In the genomic region with DNA sequence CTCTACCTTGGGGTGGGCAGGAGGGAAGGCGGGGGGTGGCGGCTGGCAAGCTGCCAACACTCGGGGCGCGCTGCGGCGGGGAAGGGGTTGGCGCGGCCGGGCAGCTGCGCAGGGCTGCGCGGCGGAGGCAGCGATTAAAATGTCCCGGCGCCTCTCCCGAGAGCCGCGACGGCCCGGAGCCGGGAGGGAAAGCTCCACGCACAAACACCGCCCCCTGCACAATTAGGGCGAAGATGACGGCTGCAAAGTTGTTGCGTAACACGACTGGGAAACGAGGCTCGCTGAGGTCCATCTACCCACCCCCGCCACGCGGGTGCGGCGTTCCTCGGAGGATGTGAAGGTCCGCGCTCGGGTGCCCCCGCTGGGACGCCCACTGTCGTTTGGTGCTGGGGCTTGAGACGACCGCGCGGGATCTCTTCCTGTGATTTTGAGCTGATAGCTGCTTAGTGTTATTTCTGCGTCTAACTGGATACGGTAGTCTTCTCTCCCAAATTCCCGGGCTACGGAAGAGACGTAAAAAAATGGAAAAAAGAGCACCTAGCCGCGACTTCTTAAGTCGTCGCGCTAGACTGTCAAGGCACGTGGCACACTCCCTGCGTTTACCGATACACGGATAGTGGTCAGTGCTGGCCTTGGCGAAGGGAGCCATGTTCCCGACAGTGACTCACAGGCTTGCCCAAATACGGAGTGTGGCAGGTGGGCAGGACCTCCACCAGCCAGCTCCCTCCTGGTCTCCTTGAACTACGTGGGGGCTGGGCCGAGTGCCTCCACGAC, we compare ENCODE assay signal across 8 cellular contexts. TPM values are rescaled to one million over a fixed set of nuclear protein-coding genes. Genes with fewer than 3 reads are reported as not detected.
A peak's percentile ranks its signal among the peaks of the same experiment; 100 is the strongest.
DNase-seq lines count a peak whose midpoint lies in the region; ATAC-seq and TF ChIP-seq lines count a peak whose summit lies in the region.

No MANE protein-coding gene starts in this region.

- H3K4me3 ChIP-seq in NT2/D1 (ENCODE audit: insufficient read length, low read depth) (peak overlapping the region; percentile 66), esophagus muscularis mucosa (peak overlapping the region; percentile 75 to 91 (median 88)), mucosa of stomach (ENCODE audit: low read length) (peak overlapping the region; percentile 60)

- H3K4me1 ChIP-seq in NT2/D1 (ENCODE audit: insufficient read depth, insufficient read length): peaks cover 5% of the 10 kb centered on the region
- peaks cover 12 to 58% (median 37%) of the 10 kb centered on the region in 4 donors for H3K4me1 ChIP-seq in esophagus muscularis mucosa
- peaks cover 27% of the 10 kb centered on the region for H3K4me1 ChIP-seq in mucosa of stomach (ENCODE audit: control insufficient read depth, insufficient read depth, low read length)

- H3K9me3 ChIP-seq in NT2/D1 (ENCODE audit: insufficient read depth, low read length) (no peaks in the 10 kb centered on the region), esophagus muscularis mucosa (no peaks in the 10 kb centered on the region), mucosa of stomach (ENCODE audit: control insufficient read depth, low read length) (no peaks in the 10 kb centered on the region)

- peak; percentile 88 for TF ChIP-seq EP300 in esophagus muscularis mucosa (IDR thresholded peaks at IDR 0.05)

- intact Hi-C loops in esophagus muscularis mucosa (cut with DNase I): loop anchor here (5.0 kb wide), 3 partner anchors 62 to 387 kb away; a partner anchor contains a TSS

- TF ChIP-seq POLR2A in esophagus muscularis mucosa (IDR thresholded peaks at IDR 0.05; ENCODE audit: low read depth): peak; percentile 41

- ATAC-seq in HG02678 (IDR thresholded peaks at IDR 0.05; ENCODE audit: unreplicated experiment) (peak; percentile 7), HG03097 (IDR thresholded peaks at IDR 0.05; ENCODE audit: low FRiP score, unreplicated experiment) (no peak)

- 4% methylated on average over 20 of the region's 67 CpGs for WGBS in esophagus muscularis mucosa

- DNase-seq in GDM1 (lab: John Stamatoyannopoulos, UW) (peak; percentile 50), NT2/D1 (ENCODE audit: low read depth, low spot score) (no peak), esophagus muscularis mucosa (ENCODE audit: extremely low spot score) (peak; percentile 98)
- peak; percentile 80 to 83 for DNase-seq in activated T-cell treated with anti-CD3 and anti-CD28 coated beads, Interleukin-2, amount 50 U/mL, for 48 hours
- DNase-seq in stimulated activated CD8-positive, alpha-beta memory T cell treated with anti-CD3 and anti-CD28 coated beads, Interleukin-7, amount 100 ng/mL, for 48 hours (ENCODE audit: extremely low read depth in 1 of 2, low read depth in 1 of 2): peak; percentile 46 to 76

- H3K9ac ChIP-seq in NT2/D1 (ENCODE audit: insufficient read length, low read depth): peak overlapping the region; percentile 82
- H3K9ac ChIP-seq in mucosa of stomach (ENCODE audit: low read length): peak overlapping the region; percentile 84

- H3K27me3 ChIP-seq in NT2/D1 (ENCODE audit: insufficient read depth, insufficient read length) (peaks cover 56% of the 10 kb centered on the region), esophagus muscularis mucosa (no peaks in the 10 kb centered on the region), mucosa of stomach (ENCODE audit: control insufficient read depth, insufficient read depth, low read length) (peaks cover 5% of the 10 kb centered on the region)

- peak overlapping the region; percentile 99 to 100 (median 100) for H3K27ac ChIP-seq in esophagus muscularis mucosa (replicated peaks in 1 of 4)

- H3K36me3 ChIP-seq in NT2/D1 (ENCODE audit: insufficient read depth, insufficient read length, low read length) (no peaks in the 10 kb centered on the region), esophagus muscularis mucosa (no peaks in the 10 kb centered on the region), mucosa of stomach (ENCODE audit: control insufficient read depth, insufficient read depth, low read length) (no peaks in the 10 kb centered on the region)

- peak in 2 of 3 experiments; percentile 24 to 26 for TF ChIP-seq CTCF in esophagus muscularis mucosa (IDR thresholded peaks at IDR 0.05)

RNA-seq across cellular contexts. Expression of a gene that starts 1.0 kb away (rescaled TPM):
- 100 to 1,000 TPM in 1 of 4 donors, 10 to 100 TPM in 3; 16.6 to 116 (median 27.9) TPM for total RNA-seq in esophagus muscularis mucosa
